Comparison of ENCODE assay signal across 31 cellular contexts in the genomic region with DNA sequence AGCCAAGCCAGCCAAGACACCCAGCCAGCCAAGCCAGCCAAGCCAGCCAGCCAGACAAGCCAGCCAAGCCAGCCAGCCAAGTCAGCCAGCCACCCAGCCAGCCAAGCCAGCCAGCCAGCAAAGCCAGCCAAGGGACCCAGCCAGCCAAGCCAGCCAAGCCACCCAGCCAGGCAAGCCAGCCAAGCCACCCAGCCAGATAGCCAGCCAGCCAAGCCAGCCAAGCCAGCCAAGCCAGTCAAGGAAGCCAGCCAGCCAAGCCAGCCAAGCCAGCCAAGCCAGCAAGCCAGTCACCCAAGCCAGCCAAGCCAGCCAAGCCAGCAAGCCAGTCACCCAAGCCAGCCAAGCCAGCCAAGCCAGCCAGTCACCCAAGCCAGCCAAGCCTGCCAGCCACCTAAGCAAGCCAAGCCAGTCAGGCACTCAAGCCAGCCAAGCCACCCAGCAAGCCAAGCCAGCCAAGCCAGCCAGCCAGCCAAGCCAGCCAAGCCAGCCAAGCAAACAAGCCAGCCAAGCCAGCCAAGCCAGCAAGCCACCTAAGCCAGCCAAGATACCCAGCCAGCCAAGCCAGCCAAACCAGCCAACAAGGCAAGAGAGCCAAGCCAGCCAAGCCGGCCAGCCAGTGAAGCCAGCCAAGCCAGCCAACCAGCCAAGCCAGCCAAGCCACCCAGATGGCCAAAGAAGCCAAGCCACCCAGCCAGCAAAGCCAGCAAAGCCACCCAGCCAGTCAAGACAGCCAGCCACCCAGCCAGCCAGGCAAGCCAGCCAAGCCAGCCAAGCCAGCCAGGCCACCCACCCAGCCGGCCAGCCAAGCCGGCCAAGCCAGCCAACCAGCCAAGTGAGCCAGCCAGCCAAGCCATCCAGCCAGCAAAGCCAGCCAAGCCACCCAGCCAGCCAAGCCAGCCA. TPM values are rescaled to one million over a fixed set of nuclear protein-coding genes. Genes with fewer than 3 reads are reported as not detected.
"Had no signal": no experiment of that assay in that cellular context is flagged by ENCODE, and none has a peak within 500 bp of the region (broad histone marks: within the 10 kb centered on the region; RNA-seq: fewer than 3 reads in every experiment).

No MANE protein-coding gene starts in this region.

- H3K4me1 ChIP-seq: pancreas, prostate gland, right lobe of liver, tibial nerve, vagina had no signal

- H3K9me3 ChIP-seq: pancreas, prostate gland, right lobe of liver, vagina had no signal

- H3K4me3 ChIP-seq: mucosa of descending colon, pancreas, prostate gland, right lobe of liver, smooth muscle cell, tibial nerve, vagina had no signal

- H3K27ac ChIP-seq: pancreas, prostate gland, right lobe of liver, tibial nerve, vagina had no signal

- DNase-seq: hypothalamus; immature natural killer cell; midbrain; naive thymus-derived CD4-positive, alpha-beta T cell; nucleus accumbens; stimulated activated CD4-positive, alpha-beta T cell treated with anti-CD3 and anti-CD28 coated beads, Interleukin-1b, Interleukin-23, amount 100 ng/mL, for 48 hours; stimulated activated CD4-positive, alpha-beta T cell treated with anti-CD3 and anti-CD28 coated beads, Interleukin-2, amount 100 ng/mL, for 48 hours; stimulated activated CD4-positive, alpha-beta T cell treated with anti-CD3 and anti-CD28 coated beads, Interleukin-4, amount 100 ng/mL, for 4 hours; stimulated activated CD8-positive, alpha-beta memory T cell treated with anti-CD3 and anti-CD28 coated beads, Interleukin-4, amount 100 ng/mL, for 48 hours; stimulated activated naive CD4-positive, alpha-beta T cell treated with Interleukin-2 at 50 U/mL for 16 hours; stimulated activated naive CD8-positive, alpha-beta T cell treated with anti-CD3 and anti-CD28 coated beads, Interleukin-15, amount 100 ng/mL, for 72 hours had no signal

- ATAC-seq: left lobe of liver; mucosa of descending colon; naive thymus-derived CD4-positive, alpha-beta T cell; natural killer cell treated with Interleukin-12 subunit alpha and Interleukin-12 subunit beta and Interleukin-15 and Interleukin-18, amount 100 ng/mL, for 72 hours; pancreas; stimulated activated memory B cell treated with anti-CD40 and anti-IgM and Interleukin-4, amounts not matched to agents 10 μg/mL and 1 μg/mL and 100 μg/mL, for 72 hours; stimulated activated naive CD8-positive, alpha-beta T cell treated with anti-CD3 and anti-CD28 coated beads, Interleukin-15, amount 100 ng/mL, for 72 hours had no signal

- H3K27me3 ChIP-seq: pancreas, right lobe of liver, tibial nerve, vagina had no signal

- H3K36me3 ChIP-seq: pancreas, prostate gland, right lobe of liver, tibial nerve, vagina had no signal

RNA-seq across cellular contexts. Expression of gene CCT8L2, which starts 33.3 kb away (rescaled TPM):
- total RNA-seq: kidney epithelial cell; left lobe of liver; lower leg skin; lung microvascular endothelial cell; mesenteric fat pad; mucosa of descending colon; myocyte; naive thymus-derived CD4-positive, alpha-beta T cell; natural killer cell treated with Interleukin-12 subunit alpha and Interleukin-12 subunit beta and Interleukin-15 and Interleukin-18, amount 100 ng/mL, for 72 hours; osteoblast; pancreas; right lobe of liver; skeletal muscle tissue; smooth muscle cell; temporal lobe; tibial nerve; ureter; vagina had no signal
- polyA plus RNA-seq: immature natural killer cell; naive thymus-derived CD4-positive, alpha-beta T cell; neural cell; pancreas; smooth muscle cell had no signal
